Comparison of ENCODE assay signal across 22 cellular contexts in the genomic region with DNA sequence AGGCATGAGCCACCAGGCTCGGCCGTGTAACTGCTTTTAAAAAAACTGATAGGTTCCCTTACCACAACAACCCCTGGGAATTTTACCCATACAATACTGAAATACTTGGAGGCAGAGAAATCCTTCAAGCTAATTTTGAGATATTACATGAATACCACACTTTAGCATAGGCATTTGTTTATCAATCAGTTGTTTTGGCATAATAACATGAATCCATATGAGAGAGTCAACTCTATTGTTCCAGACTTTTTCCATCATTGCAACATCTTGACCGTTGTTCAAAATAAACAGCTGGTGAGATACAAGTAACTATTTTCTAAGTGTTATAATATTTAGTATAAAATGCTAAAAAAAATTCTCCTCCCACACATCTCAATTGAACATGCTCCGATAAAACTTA. TPM values are rescaled to one million over a fixed set of nuclear protein-coding genes. Genes with fewer than 3 reads are reported as not detected.
DNase-seq lines count a peak whose midpoint lies in the region; ATAC-seq and TF ChIP-seq lines count a peak whose summit lies in the region.
"Had no signal": no experiment of that assay in that cellular context is flagged by ENCODE, and none has a peak within 500 bp of the region (broad histone marks: within the 10 kb centered on the region; RNA-seq: fewer than 3 reads in every experiment).

No MANE protein-coding gene starts in this region.

- ATAC-seq in aorta (ENCODE audit: low FRiP score): no peak
- ATAC-seq: activated CD4-positive, alpha-beta T cell treated with anti-CD3 and anti-CD28 coated beads for 36 hours had no signal

- H3K4me1 Mint-ChIP-seq in osteocyte (ENCODE audit: unreplicated experiment): peaks cover 35% of the 10 kb centered on the region
- H3K4me1 Mint-ChIP-seq: activated CD4-positive, alpha-beta T cell treated with anti-CD3 and anti-CD28 coated beads for 36 hours had no signal

- H3K79me2 ChIP-seq in ACC112 (ENCODE audit: control insufficient read depth, insufficient read depth, low read length, unreplicated experiment): no peaks in the 10 kb centered on the region

- TF ChIP-seq CTCF in VCaP (conservative IDR thresholded peaks at IDR 0.05) (no peak), fibroblast of the aortic adventitia (IDR thresholded peaks at IDR 0.05; ENCODE audit: insufficient read depth, low read length) (no peak), osteocyte (IDR thresholded peaks at IDR 0.05) (no peak)

- H3K27ac ChIP-seq in ACC112 (ENCODE audit: low read depth, low read length): peak overlapping the region; percentile 68
- peak overlapping the region; percentile 98 for H3K27ac ChIP-seq in VCaP
- H3K27ac ChIP-seq in aorta (ENCODE audit: low read depth in 1 of 2, low read length in 2 of 2): no peak overlapping the region

- DNase-seq in fibroblast of the aortic adventitia (ENCODE audit: low read depth): peak; percentile 87
- no peak for DNase-seq in osteocyte (ENCODE audit: extremely low spot score, unreplicated experiment)
- no peak for DNase-seq in stimulated activated CD4-positive, alpha-beta T cell treated with anti-CD3 and anti-CD28 coated beads, Interleukin-15, amount 100 ng/mL, for 24 hours
- DNase-seq in aorta: no peak
- DNase-seq in NCI-H774 (lab: John Stamatoyannopoulos, UW): no peak
- no peak for DNase-seq in NCI-H1417 (lab: John Stamatoyannopoulos, UW)
- DNase-seq: activated CD4-positive, alpha-beta T cell treated with anti-CD3 and anti-CD28 coated beads for 36 hours; activated naive CD4-positive, alpha-beta T cell; activated T-cell treated with anti-CD3 and anti-CD28 coated beads, Interleukin-2, amount 50 U/mL, for 48 hours; Caco-2; DMS79; GF-D8; MG63; NCI-H1436; posterior cingulate gyrus; stimulated activated CD8-positive, alpha-beta memory T cell treated with anti-CD3 and anti-CD28 coated beads, Interleukin-4, amount 100 ng/mL, for 48 hours had no signal

- intact Hi-C loops in aorta (cut with DNase I): no loop called here

- H3K4me1 ChIP-seq in ACC112 (ENCODE audit: control insufficient read depth, insufficient read depth, low read length, unreplicated experiment): peaks cover 34% of the 10 kb centered on the region
- H3K4me1 ChIP-seq in aorta (ENCODE audit: control insufficient read depth in 1 of 2, insufficient read depth in 2 of 2, low read length in 2 of 2): peaks cover 0 to 3% of the 10 kb centered on the region in 2 donors

- no peak overlapping the region for H3K4me3 Mint-ChIP-seq in osteocyte (ENCODE audit: unreplicated experiment)
- H3K4me3 Mint-ChIP-seq: activated CD4-positive, alpha-beta T cell treated with anti-CD3 and anti-CD28 coated beads for 36 hours; nephron had no signal

- H3K27me3 ChIP-seq in ACC112 (ENCODE audit: insufficient read depth, low read length) (no peaks in the 10 kb centered on the region), aorta (ENCODE audit: control insufficient read depth in 1 of 2, insufficient read depth in 2 of 2, low read length in 1 of 2) (no peaks in the 10 kb centered on the region)
- H3K27me3 ChIP-seq: MG63, tibial nerve had no signal

- H3K27me3 Mint-ChIP-seq in osteocyte (ENCODE audit: unreplicated experiment): no peaks in the 10 kb centered on the region

- WGBS in aorta, 2 donors: 43 to 55% methylated on average over 4 of the region's 4 CpGs

- H3K9me3 Mint-ChIP-seq in osteocyte (ENCODE audit: unreplicated experiment): no peaks in the 10 kb centered on the region
- H3K9me3 Mint-ChIP-seq: nephron had no signal

- no peaks in the 10 kb centered on the region for H3K36me3 Mint-ChIP-seq in osteocyte (ENCODE audit: unreplicated experiment)

- H3K4me3 ChIP-seq in ACC112 (ENCODE audit: low read depth, low read length): peak overlapping the region; percentile 27; the same call in 1 of the 2 replicates
- no peak overlapping the region for H3K4me3 ChIP-seq in fibroblast of the aortic adventitia (ENCODE audit: low read depth, low read length)
- H3K4me3 ChIP-seq in aorta (ENCODE audit: low read length in 2 of 2): no peak overlapping the region
- H3K4me3 ChIP-seq: MG63, tibial nerve had no signal

- H3K27ac Mint-ChIP-seq in osteocyte (ENCODE audit: unreplicated experiment): peak overlapping the region; percentile 90
- H3K27ac Mint-ChIP-seq: activated CD4-positive, alpha-beta T cell treated with anti-CD3 and anti-CD28 coated beads for 36 hours had no signal

- no peaks in the 10 kb centered on the region for H3K36me3 ChIP-seq in ACC112 (ENCODE audit: insufficient read depth, low read length)
- H3K36me3 ChIP-seq in aorta (ENCODE audit: control insufficient read depth in 1 of 2, insufficient read depth in 2 of 2, low read length in 1 of 2): no peaks in the 10 kb centered on the region
- H3K36me3 ChIP-seq: MG63, tibial nerve had no signal

- no peaks in the 10 kb centered on the region for H3K9me3 ChIP-seq in aorta (ENCODE audit: control insufficient read depth, low read length)
- H3K9me3 ChIP-seq: Caco-2, MG63, tibial nerve had no signal

- H2AFZ ChIP-seq in ACC112 (ENCODE audit: low read length, unreplicated experiment): peak overlapping the region; percentile 86

RNA-seq across cellular contexts. Expression of a gene that starts 36.8 kb away (rescaled TPM):
- total RNA-seq in fibroblast of the aortic adventitia (ENCODE audit: low replicate concordance) (0.08 and 0.45 TPM in 2 replicates), osteocyte (0.75 and 1.1 TPM in 2 replicates), aorta (under 1 TPM in 1 of 2 donors, not detected in 1; 0.24 TPM)
- polyA plus RNA-seq in aorta: not detected
- total RNA-seq: activated CD4-positive, alpha-beta T cell treated with anti-CD3 and anti-CD28 coated beads for 36 hours; activated CD8-positive, alpha-beta memory T cell treated with anti-CD3 and anti-CD28 coated beads for 36 hours; T-helper 1 cell treated with Interleukin-12 subunit alpha and Interleukin-12 subunit beta and Interleukin-4 antibody, amounts not matched to agents 30 ng/mL and 1 ng/mL, for 36 hours had no signal

Comparison
In these comparisons a context has a peak if more than half of its experiments do, and no peak if none do; other contexts are left out.
1. H3K27ac ChIP-seq: peak in ACC112 (single experiment) and VCaP (single experiment); none in aorta (0 of 2).